19 cellular contexts compared by ENCODE assay signal in the genomic region with DNA sequence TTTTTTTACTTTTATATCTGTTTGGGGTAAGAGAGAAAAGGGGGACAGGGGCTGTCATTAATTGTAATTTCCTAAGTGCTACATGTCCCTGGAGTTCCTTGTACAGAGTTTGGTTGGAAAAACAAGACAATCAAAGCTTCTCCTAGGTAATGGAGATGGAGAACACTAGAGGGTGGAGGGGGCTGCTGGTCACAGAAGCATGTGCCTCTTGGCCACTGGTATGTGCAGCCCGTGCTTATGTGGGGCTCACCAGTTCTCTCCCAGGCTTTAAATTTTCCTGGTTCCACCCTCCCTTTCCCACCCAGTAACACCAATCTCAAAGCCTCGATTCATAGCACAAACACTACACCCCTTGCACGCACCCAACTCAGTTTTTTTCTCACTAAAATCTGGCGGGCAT.
DNase-seq lines count a peak whose midpoint lies in the region; ATAC-seq and TF ChIP-seq lines count a peak whose summit lies in the region.
"Had no signal": no experiment of that assay in that cellular context is flagged by ENCODE, and none has a peak within 500 bp of the region (broad histone marks: within the 10 kb centered on the region; RNA-seq: fewer than 3 reads in every experiment).

No MANE protein-coding gene starts in this region.

- H3K4me3 Mint-ChIP-seq in WTC11 (no peak overlapping the region), neural progenitor cell (no peak overlapping the region)
- H3K4me3 Mint-ChIP-seq: B cell; CD4-positive, alpha-beta T cell; CD8-positive, alpha-beta T cell had no signal

- no peak overlapping the region for H3K4ac ChIP-seq in mesendoderm (ENCODE audit: low read depth, low read length)

- no peak overlapping the region for H2BK15ac ChIP-seq in mesendoderm (replicated peaks; ENCODE audit: low read depth)

- H3K4me2 ChIP-seq in mesendoderm (ENCODE audit: low read length) (no peak overlapping the region), neural progenitor cell (no peak overlapping the region)
- H3K4me2 ChIP-seq: A549; BLaER1 treated with 17β-estradiol and CSF1 and Interleukin-3, amounts not matched to agents 10 nM and 100 nM had no signal

- no peak for DNase-seq in WTC11 (ENCODE audit: low spot score)
- DNase-seq in mesendoderm, result no peak
- no peak for DNase-seq in neural progenitor cell (ENCODE audit: low spot score)
- no peak for DNase-seq in GDM1 (lab: John Stamatoyannopoulos, UW)
- DNase-seq in 8988T, result no peak
- no peak for DNase-seq in DMS53 treated with DMSO at 0.1 percent for 48 hours (lab: John Stamatoyannopoulos, UW; ENCODE audit: unreplicated experiment)
- DNase-seq: AML-193; Caco-2; Calu3; CD4-positive, alpha-beta T cell; CD8-positive, alpha-beta T cell; DMS79; DND-41; EL; GF-D8 had no signal

- H3K18ac ChIP-seq in mesendoderm (ENCODE audit: low read length), result no peak overlapping the region

- no peak overlapping the region for H3K4me3 ChIP-seq in mesendoderm (ENCODE audit: low read length)
- H3K4me3 ChIP-seq in neural progenitor cell, result no peak overlapping the region
- H3K4me3 ChIP-seq: A549; BLaER1 treated with 17β-estradiol and CSF1 and Interleukin-3, amounts not matched to agents 10 nM and 100 nM had no signal

- peak overlapping the region; percentile 15 for H4K8ac ChIP-seq in mesendoderm (ENCODE audit: low read depth, low read length)

- H3K27me3 Mint-ChIP-seq in WTC11 (ENCODE audit: low read depth) (no peaks in the 10 kb centered on the region; the same call in 1 of the 2 replicates), neural progenitor cell (ENCODE audit: insufficient read depth, low read depth) (peaks cover 8% of the 10 kb centered on the region)
- H3K27me3 Mint-ChIP-seq: B cell; CD4-positive, alpha-beta T cell had no signal

- no peak overlapping the region for H4K5ac ChIP-seq in mesendoderm (ENCODE audit: low read length)

- H3K79me1 ChIP-seq in mesendoderm (ENCODE audit: low read length), result no peaks in the 10 kb centered on the region

- no peak overlapping the region for H2BK5ac ChIP-seq in mesendoderm (ENCODE audit: low read length)

- H3K9ac ChIP-seq in mesendoderm (ENCODE audit: low read length) (no peak overlapping the region), neural progenitor cell (no peak overlapping the region)
- H3K9ac ChIP-seq: BLaER1 treated with 17β-estradiol and CSF1 and Interleukin-3, amounts not matched to agents 10 nM and 100 nM had no signal

- H3K9me3 Mint-ChIP-seq in WTC11 (peaks cover 18% of the 10 kb centered on the region), neural progenitor cell (peaks cover 21% of the 10 kb centered on the region)
- H3K9me3 Mint-ChIP-seq: CD8-positive, alpha-beta T cell had no signal

- H3K4me1 Mint-ChIP-seq in WTC11, result peaks cover 41% of the 10 kb centered on the region
- peaks cover 17% of the 10 kb centered on the region for H3K4me1 Mint-ChIP-seq in neural progenitor cell
- H3K4me1 Mint-ChIP-seq: B cell had no signal

- H3K36me3 Mint-ChIP-seq in WTC11 (peaks cover 19% of the 10 kb centered on the region), neural progenitor cell (peaks cover 8% of the 10 kb centered on the region)
- H3K36me3 Mint-ChIP-seq: CD8-positive, alpha-beta T cell had no signal

- H3K79me2 ChIP-seq in mesendoderm (ENCODE audit: control insufficient read depth, insufficient read depth, low read length), result no peaks in the 10 kb centered on the region
- no peaks in the 10 kb centered on the region for H3K79me2 ChIP-seq in neural progenitor cell (ENCODE audit: low read depth)

- H3K27me3 ChIP-seq in mesendoderm (ENCODE audit: insufficient read depth, low read length, poor library complexity) (no peaks in the 10 kb centered on the region), neural progenitor cell (no peaks in the 10 kb centered on the region)
- H3K27me3 ChIP-seq: BLaER1 treated with 17β-estradiol and CSF1 and Interleukin-3, amounts not matched to agents 10 nM and 100 nM had no signal

- peak; percentile 66 for ATAC-seq in WTC11
- ATAC-seq: A549; CD8-positive, alpha-beta T cell had no signal

- WGBS in mesendoderm (ENCODE audit: extremely low coverage, insufficient coverage, low lambda C conversion rate), result no CpG with 5 or more reads among the region's 4 CpGs

- H3K4me1 ChIP-seq in mesendoderm (ENCODE audit: control insufficient read depth, low read depth, low read length) (no peaks in the 10 kb centered on the region), neural progenitor cell (no peaks in the 10 kb centered on the region)
- H3K4me1 ChIP-seq: A549; BLaER1 treated with 17β-estradiol and CSF1 and Interleukin-3, amounts not matched to agents 10 nM and 100 nM; Caco-2 had no signal

- peak overlapping the region; percentile 69 for H2AFZ ChIP-seq in neural progenitor cell (replicated peaks)

- H3F3A ChIP-seq in neural progenitor cell (ENCODE audit: low read depth), result no peaks in the 10 kb centered on the region

- POLR2A ChIA-PET in WTC11 (lab: Charles Lee), result no interaction called here

- H2BK120ac ChIP-seq in mesendoderm (ENCODE audit: low read depth, low read length), result no peak overlapping the region

- H3K36me3 ChIP-seq in mesendoderm (ENCODE audit: control insufficient read depth, insufficient read depth, low read length) (no peaks in the 10 kb centered on the region), neural progenitor cell (no peaks in the 10 kb centered on the region)
- H3K36me3 ChIP-seq: BLaER1 treated with 17β-estradiol and CSF1 and Interleukin-3, amounts not matched to agents 10 nM and 100 nM had no signal

- CTCF ChIA-PET in WTC11 (lab: Charles Lee), result interaction anchor here (0.5 kb wide), 1 partner anchor 10 kb away, joined by 3 read pairs; no protein-coding TSS in a partner anchor

- H2AK5ac ChIP-seq in mesendoderm (ENCODE audit: low read length), result no peak overlapping the region

- no peak overlapping the region for H3K23ac ChIP-seq in mesendoderm (ENCODE audit: low read length)

- TF ChIP-seq CTCF in WTC11 (IDR thresholded peaks at IDR 0.05), result no peak
- no peak for TF ChIP-seq CTCF in neural progenitor cell (IDR thresholded peaks at IDR 0.05)

- no peaks in the 10 kb centered on the region for H3K9me3 ChIP-seq in neural progenitor cell (ENCODE audit: low read depth)
- H3K9me3 ChIP-seq: A549, Caco-2 had no signal

- no peak overlapping the region for H3K56ac ChIP-seq in mesendoderm (ENCODE audit: low read length)

- H3K27ac Mint-ChIP-seq in WTC11 (no peak overlapping the region), neural progenitor cell (no peak overlapping the region)
- H3K27ac Mint-ChIP-seq: B cell; CD4-positive, alpha-beta T cell; CD8-positive, alpha-beta T cell had no signal

- H4K20me1 ChIP-seq in neural progenitor cell (ENCODE audit: low read depth), result no peaks in the 10 kb centered on the region
- H4K20me1 ChIP-seq: BLaER1 treated with 17β-estradiol and CSF1 and Interleukin-3, amounts not matched to agents 10 nM and 100 nM had no signal

- no peak overlapping the region for H3K27ac ChIP-seq in mesendoderm (ENCODE audit: low read depth, low read length)
- no peak overlapping the region for H3K27ac ChIP-seq in neural progenitor cell
- H3K27ac ChIP-seq: A549; BLaER1 treated with 17β-estradiol and CSF1 and Interleukin-3, amounts not matched to agents 10 nM and 100 nM; C4-2B had no signal

TF ChIP-seq in WTC11, 78 proteins besides CTCF, POLR2A, EP300 and RAD21 (continues in another document):
- TF ChIP-seq, protein P1, sequence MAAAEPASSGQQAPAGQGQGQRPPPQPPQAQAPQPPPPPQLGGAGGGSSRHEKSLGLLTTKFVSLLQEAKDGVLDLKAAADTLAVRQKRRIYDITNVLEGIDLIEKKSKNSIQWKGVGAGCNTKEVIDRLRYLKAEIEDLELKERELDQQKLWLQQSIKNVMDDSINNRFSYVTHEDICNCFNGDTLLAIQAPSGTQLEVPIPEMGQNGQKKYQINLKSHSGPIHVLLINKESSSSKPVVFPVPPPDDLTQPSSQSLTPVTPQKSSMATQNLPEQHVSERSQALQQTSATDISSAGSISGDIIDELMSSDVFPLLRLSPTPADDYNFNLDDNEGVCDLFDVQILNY (CRISPR knock-in tag; IDR thresholded peaks at IDR 0.05), result no peak
- TF ChIP-seq NFATC4 (CRISPR knock-in tag; IDR thresholded peaks at IDR 0.05), result no peak
- TF ChIP-seq, protein P2, sequence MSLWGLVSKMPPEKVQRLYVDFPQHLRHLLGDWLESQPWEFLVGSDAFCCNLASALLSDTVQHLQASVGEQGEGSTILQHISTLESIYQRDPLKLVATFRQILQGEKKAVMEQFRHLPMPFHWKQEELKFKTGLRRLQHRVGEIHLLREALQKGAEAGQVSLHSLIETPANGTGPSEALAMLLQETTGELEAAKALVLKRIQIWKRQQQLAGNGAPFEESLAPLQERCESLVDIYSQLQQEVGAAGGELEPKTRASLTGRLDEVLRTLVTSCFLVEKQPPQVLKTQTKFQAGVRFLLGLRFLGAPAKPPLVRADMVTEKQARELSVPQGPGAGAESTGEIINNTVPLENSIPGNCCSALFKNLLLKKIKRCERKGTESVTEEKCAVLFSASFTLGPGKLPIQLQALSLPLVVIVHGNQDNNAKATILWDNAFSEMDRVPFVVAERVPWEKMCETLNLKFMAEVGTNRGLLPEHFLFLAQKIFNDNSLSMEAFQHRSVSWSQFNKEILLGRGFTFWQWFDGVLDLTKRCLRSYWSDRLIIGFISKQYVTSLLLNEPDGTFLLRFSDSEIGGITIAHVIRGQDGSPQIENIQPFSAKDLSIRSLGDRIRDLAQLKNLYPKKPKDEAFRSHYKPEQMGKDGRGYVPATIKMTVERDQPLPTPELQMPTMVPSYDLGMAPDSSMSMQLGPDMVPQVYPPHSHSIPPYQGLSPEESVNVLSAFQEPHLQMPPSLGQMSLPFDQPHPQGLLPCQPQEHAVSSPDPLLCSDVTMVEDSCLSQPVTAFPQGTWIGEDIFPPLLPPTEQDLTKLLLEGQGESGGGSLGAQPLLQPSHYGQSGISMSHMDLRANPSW (CRISPR knock-in tag; conservative IDR thresholded peaks at IDR 0.05; ENCODE audit: low read depth), result no peak
- TF ChIP-seq CREM (CRISPR knock-in tag; IDR thresholded peaks at IDR 0.05), result no peak
- TF ChIP-seq, protein P3, sequence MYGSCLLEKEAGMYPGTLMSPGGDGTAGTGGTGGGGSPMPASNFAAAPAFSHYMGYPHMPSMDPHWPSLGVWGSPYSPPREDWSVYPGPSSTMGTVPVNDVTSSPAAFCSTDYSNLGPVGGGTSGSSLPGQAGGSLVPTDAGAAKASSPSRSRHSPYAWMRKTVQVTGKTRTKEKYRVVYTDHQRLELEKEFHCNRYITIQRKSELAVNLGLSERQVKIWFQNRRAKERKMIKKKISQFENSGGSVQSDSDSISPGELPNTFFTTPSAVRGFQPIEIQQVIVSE (CRISPR knock-in tag; IDR thresholded peaks at IDR 0.05; ENCODE audit: borderline replicate concordance), result no peak
